Comparison of ENCODE assay signal across 17 cellular contexts in the genomic region with DNA sequence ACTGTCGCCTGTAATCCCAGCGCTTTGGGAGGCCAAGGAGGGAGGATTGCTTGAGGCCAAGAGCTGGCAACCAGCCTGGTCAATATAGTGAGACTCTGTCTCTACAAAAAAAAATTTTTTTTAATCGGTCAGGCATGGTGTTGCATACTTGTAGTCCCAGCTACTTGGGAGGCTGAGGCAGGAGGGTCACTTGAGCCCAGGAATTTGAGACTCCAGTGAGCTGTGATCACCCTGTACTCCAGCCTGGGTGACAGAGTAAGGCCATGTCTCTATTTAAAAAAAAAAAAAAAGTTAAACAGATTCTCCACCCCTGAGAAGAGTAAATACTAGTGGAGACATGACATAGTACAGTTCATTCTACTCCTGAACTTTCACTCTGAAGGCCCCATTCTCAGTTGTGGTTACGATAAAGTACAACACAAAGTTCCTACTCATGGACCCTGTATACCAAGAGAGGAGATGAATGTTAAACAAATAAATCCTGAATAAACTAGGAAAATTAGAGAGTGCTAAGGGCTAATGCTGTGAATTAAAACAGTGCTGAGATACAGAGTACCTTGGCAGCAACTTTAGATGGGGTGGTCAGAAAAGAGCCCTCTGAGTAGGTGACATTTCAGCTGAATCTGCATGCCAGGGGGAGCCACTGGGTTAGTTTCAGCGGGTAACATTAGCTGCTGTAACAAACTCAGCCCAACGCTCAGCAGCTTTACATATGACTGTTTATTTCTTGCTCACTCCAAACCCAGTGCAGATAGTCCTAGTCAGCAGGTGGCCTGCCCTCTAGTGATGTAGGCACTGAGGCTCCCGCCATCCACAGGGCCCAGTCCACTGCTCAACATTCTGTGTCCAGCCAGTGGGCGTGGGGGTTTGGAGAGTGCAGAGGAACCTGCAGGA.
"Had no signal": no experiment of that assay in that cellular context is flagged by ENCODE, and none has a peak within 500 bp of the region (broad histone marks: within the 10 kb centered on the region; RNA-seq: fewer than 3 reads in every experiment).

No MANE protein-coding gene starts in this region.

- H3K9me3 Mint-ChIP-seq: activated CD4-positive, alpha-beta memory T cell treated with anti-CD3 and anti-CD28 coated beads, Interleukin-2, amount 10 ng/mL, durations not matched to agents 7 days and 5 days; activated naive CD4-positive, alpha-beta T cell treated with anti-CD3 and anti-CD28 coated beads, Interleukin-2, amount 10 ng/mL, durations not matched to agents 7 days and 5 days; activated T-cell treated with anti-CD3 and anti-CD28 coated beads, Interleukin-2, amount 50 U/mL, for 24 hours; dendritic cell treated with granulocyte-macrophage colony-stimulating factor and Interleukin-4, amounts not matched to agents 40 ng/mL and 50 ng/mL, for 4 days; effector memory CD8-positive, alpha-beta T cell; stimulated activated memory B cell treated with anti-CD40 and anti-IgM and Interleukin-4, amounts not matched to agents 10 μg/mL and 1 μg/mL and 100 μg/mL, for 72 hours; T-helper 1 cell treated with Interleukin-12 subunit alpha and Interleukin-12 subunit beta and Interleukin-4 antibody, amounts not matched to agents 30 μg/mL and 1 μg/mL, for 36 hours had no signal

- DNase-seq: activated CD4-positive, alpha-beta memory T cell treated with anti-CD3 and anti-CD28 coated beads, Interleukin-2, amount 10 ng/mL, durations not matched to agents 7 days and 5 days; activated CD4-positive, alpha-beta T cell treated with anti-CD3 and anti-CD28 coated beads for 36 hours; activated naive CD4-positive, alpha-beta T cell treated with anti-CD3 and anti-CD28 coated beads, Interleukin-2, amount 10 ng/mL, durations not matched to agents 7 days and 5 days; activated T-cell treated with anti-CD3 and anti-CD28 coated beads, Interleukin-2, amount 50 U/mL, for 24 hours; caudate nucleus; effector memory CD8-positive, alpha-beta T cell; head of caudate nucleus; naive thymus-derived CD8-positive, alpha-beta T cell; posterior cingulate gyrus; retina; stimulated activated CD4-positive, alpha-beta T cell treated with anti-CD3 and anti-CD28 coated beads, Interleukin-2, amount 100 ng/mL, for 48 hours; WERI-Rb-1 had no signal

- H3K4me3 Mint-ChIP-seq: activated CD4-positive, alpha-beta memory T cell treated with anti-CD3 and anti-CD28 coated beads, Interleukin-2, amount 10 ng/mL, durations not matched to agents 7 days and 5 days; activated CD4-positive, alpha-beta T cell treated with anti-CD3 and anti-CD28 coated beads for 36 hours; activated naive CD4-positive, alpha-beta T cell treated with anti-CD3 and anti-CD28 coated beads, Interleukin-2, amount 10 ng/mL, durations not matched to agents 7 days and 5 days; activated T-cell treated with anti-CD3 and anti-CD28 coated beads, Interleukin-2, amount 50 U/mL, for 24 hours; dendritic cell treated with granulocyte-macrophage colony-stimulating factor and Interleukin-4, amounts not matched to agents 40 ng/mL and 50 ng/mL, for 4 days; effector memory CD8-positive, alpha-beta T cell; naive thymus-derived CD8-positive, alpha-beta T cell; stimulated activated memory B cell treated with anti-CD40 and anti-IgM and Interleukin-4, amounts not matched to agents 10 μg/mL and 1 μg/mL and 100 μg/mL, for 72 hours; T-helper 1 cell treated with Interleukin-12 subunit alpha and Interleukin-12 subunit beta and Interleukin-4 antibody, amounts not matched to agents 30 μg/mL and 1 μg/mL, for 36 hours had no signal

- H3K9me3 ChIP-seq: neutrophil had no signal

- H3K27ac Mint-ChIP-seq: activated CD4-positive, alpha-beta memory T cell treated with anti-CD3 and anti-CD28 coated beads, Interleukin-2, amount 10 ng/mL, durations not matched to agents 7 days and 5 days; activated CD4-positive, alpha-beta T cell treated with anti-CD3 and anti-CD28 coated beads for 36 hours; activated naive CD4-positive, alpha-beta T cell treated with anti-CD3 and anti-CD28 coated beads, Interleukin-2, amount 10 ng/mL, durations not matched to agents 7 days and 5 days; activated T-cell treated with anti-CD3 and anti-CD28 coated beads, Interleukin-2, amount 50 U/mL, for 24 hours; dendritic cell treated with granulocyte-macrophage colony-stimulating factor and Interleukin-4, amounts not matched to agents 40 ng/mL and 50 ng/mL, for 4 days; effector memory CD8-positive, alpha-beta T cell; T-helper 1 cell treated with Interleukin-12 subunit alpha and Interleukin-12 subunit beta and Interleukin-4 antibody, amounts not matched to agents 30 μg/mL and 1 μg/mL, for 36 hours had no signal

- H3K36me3 Mint-ChIP-seq: activated naive CD4-positive, alpha-beta T cell treated with anti-CD3 and anti-CD28 coated beads, Interleukin-2, amount 10 ng/mL, durations not matched to agents 7 days and 5 days; stimulated activated memory B cell treated with anti-CD40 and anti-IgM and Interleukin-4, amounts not matched to agents 10 μg/mL and 1 μg/mL and 100 μg/mL, for 72 hours had no signal

- H3K27me3 ChIP-seq: neutrophil had no signal

- H3K27me3 Mint-ChIP-seq: activated CD4-positive, alpha-beta memory T cell treated with anti-CD3 and anti-CD28 coated beads, Interleukin-2, amount 10 ng/mL, durations not matched to agents 7 days and 5 days; dendritic cell treated with granulocyte-macrophage colony-stimulating factor and Interleukin-4, amounts not matched to agents 40 ng/mL and 50 ng/mL, for 4 days; stimulated activated memory B cell treated with anti-CD40 and anti-IgM and Interleukin-4, amounts not matched to agents 10 μg/mL and 1 μg/mL and 100 μg/mL, for 72 hours had no signal

- ATAC-seq: activated CD4-positive, alpha-beta T cell treated with anti-CD3 and anti-CD28 coated beads for 36 hours; effector memory CD8-positive, alpha-beta T cell; naive thymus-derived CD8-positive, alpha-beta T cell; stimulated activated memory B cell treated with anti-CD40 and anti-IgM and Interleukin-4, amounts not matched to agents 10 μg/mL and 1 μg/mL and 100 μg/mL, for 72 hours had no signal

- H3K27ac ChIP-seq: epithelial cell of prostate, neutrophil, WERI-Rb-1 had no signal
